9 cellular contexts compared by ENCODE assay signal in genomic region chr2:207135801-207136457, GRCh38. TPM values are rescaled to one million over a fixed set of nuclear protein-coding genes. Genes with fewer than 3 reads are reported as not detected.
DNase-seq lines count a peak whose midpoint lies in the region; ATAC-seq and TF ChIP-seq lines count a peak whose summit lies in the region.
"Had no signal": no experiment of that assay in that cellular context is flagged by ENCODE, and none has a peak within 500 bp of the region (broad histone marks: within the 10 kb centered on the region; RNA-seq: fewer than 3 reads in every experiment).

No MANE protein-coding gene starts in this region.

- H3K9me3 Mint-ChIP-seq in stimulated activated naive CD8-positive, alpha-beta T cell treated with anti-CD3 and anti-CD28 coated beads, Interleukin-15, Interleukin-2, amounts not matched to agents 100 ng/mL and 50 ng/mL, for 24 hours: no peaks in the 10 kb centered on the region

- no peak for TF ChIP-seq CTCF in WERI-Rb-1 (IDR thresholded peaks at IDR 0.05; ENCODE audit: low read depth, low read length)
- no peak for TF ChIP-seq CTCF in lower lobe of right lung (IDR thresholded peaks at IDR 0.05)
- no peak for TF ChIP-seq CTCF in vagina (IDR thresholded peaks at IDR 0.05)

- H3K4me1 Mint-ChIP-seq in stimulated activated naive CD8-positive, alpha-beta T cell treated with anti-CD3 and anti-CD28 coated beads, Interleukin-15, Interleukin-2, amounts not matched to agents 100 ng/mL and 50 ng/mL, for 24 hours (ENCODE audit: low read depth): peaks cover 85% of the 10 kb centered on the region

- no peaks in the 10 kb centered on the region for H3K9me3 ChIP-seq in WERI-Rb-1 (ENCODE audit: severe bottlenecking)
- no peaks in the 10 kb centered on the region for H3K9me3 ChIP-seq in lower lobe of right lung
- H3K9me3 ChIP-seq in vagina: no peaks in the 10 kb centered on the region

- peaks cover 13% of the 10 kb centered on the region for H3K36me3 Mint-ChIP-seq in stimulated activated naive CD8-positive, alpha-beta T cell treated with anti-CD3 and anti-CD28 coated beads, Interleukin-15, Interleukin-2, amounts not matched to agents 100 ng/mL and 50 ng/mL, for 24 hours (ENCODE audit: low read depth)

- no peak for ATAC-seq in stimulated activated naive CD8-positive, alpha-beta T cell treated with anti-CD3 and anti-CD28 coated beads, Interleukin-15, Interleukin-2, amounts not matched to agents 100 U/mL and 50 U/mL, for 24 hours
- no peak for ATAC-seq in lower lobe of right lung
- no peak for ATAC-seq in GM21619 (IDR thresholded peaks at IDR 0.05; ENCODE audit: unreplicated experiment)

- peaks cover 98% of the 10 kb centered on the region for H3K4me1 ChIP-seq in lower lobe of right lung
- peaks cover 71% of the 10 kb centered on the region for H3K4me1 ChIP-seq in vagina

- H3K4me3 ChIP-seq in WERI-Rb-1 (ENCODE audit: low read depth, low read length) (no peak overlapping the region), lower lobe of right lung (no peak overlapping the region), vagina (no peak overlapping the region)
- H3K4me3 ChIP-seq: skin epidermis had no signal

- no peak for DNase-seq in stimulated activated naive CD8-positive, alpha-beta T cell treated with anti-CD3 and anti-CD28 coated beads, Interleukin-15, Interleukin-2, amounts not matched to agents 100 U/mL and 50 U/mL, for 24 hours
- DNase-seq in WERI-Rb-1 (peak; percentile 47), lower lobe of right lung (no peak), vagina (ENCODE audit: extremely low spot score in 2 of 2) (no peak), NCI-H2029 (lab: John Stamatoyannopoulos, UW) (no peak), HK-2 (ENCODE audit: unreplicated experiment) (no peak)

- peak overlapping the region; percentile 24 for H3K4me3 Mint-ChIP-seq in stimulated activated naive CD8-positive, alpha-beta T cell treated with anti-CD3 and anti-CD28 coated beads, Interleukin-15, Interleukin-2, amounts not matched to agents 100 ng/mL and 50 ng/mL, for 24 hours

- no peak for TF ChIP-seq POLR2A in vagina (IDR thresholded peaks at IDR 0.05)

- H3K27me3 ChIP-seq in WERI-Rb-1 (ENCODE audit: insufficient read depth, low read depth, severe bottlenecking) (no peaks in the 10 kb centered on the region), lower lobe of right lung (ENCODE audit: low read depth) (no peaks in the 10 kb centered on the region), vagina (no peaks in the 10 kb centered on the region)

- H3K36me3 ChIP-seq in WERI-Rb-1: no peaks in the 10 kb centered on the region
- no peaks in the 10 kb centered on the region for H3K36me3 ChIP-seq in lower lobe of right lung
- H3K36me3 ChIP-seq in vagina: no peaks in the 10 kb centered on the region

- no peaks in the 10 kb centered on the region for H3K27me3 Mint-ChIP-seq in stimulated activated naive CD8-positive, alpha-beta T cell treated with anti-CD3 and anti-CD28 coated beads, Interleukin-15, Interleukin-2, amounts not matched to agents 100 ng/mL and 50 ng/mL, for 24 hours

- intact Hi-C loops in lower lobe of right lung (cut with DNase I) (no loop called here), vagina (cut with DNase I) (no loop called here)

- H3K27ac Mint-ChIP-seq in stimulated activated naive CD8-positive, alpha-beta T cell treated with anti-CD3 and anti-CD28 coated beads, Interleukin-15, Interleukin-2, amounts not matched to agents 100 ng/mL and 50 ng/mL, for 24 hours: peak overlapping the region; percentile 70

- peak overlapping the region; percentile 63 for H3K27ac ChIP-seq in WERI-Rb-1
- H3K27ac ChIP-seq in lower lobe of right lung: peak overlapping the region; percentile 76
- H3K27ac ChIP-seq in vagina: peak overlapping the region; percentile 30

RNA-seq across cellular contexts. Expression of gene KLF7, which starts 29.8 kb away (rescaled TPM):
- total RNA-seq in lower lobe of right lung (66.5 TPM), vagina (35.8 TPM)
